16 cellular contexts compared by ENCODE assay signal in genomic region chr20:11882651-11883050, GRCh38.
"Had no signal": no experiment of that assay in that cellular context is flagged by ENCODE, and none has a peak within 500 bp of the region (broad histone marks: within the 10 kb centered on the region; RNA-seq: fewer than 3 reads in every experiment).

No MANE protein-coding gene starts in this region.

- H3K4me1 ChIP-seq: psoas muscle, spleen, tibial artery, upper lobe of left lung, uterus had no signal

- H3K27ac ChIP-seq: psoas muscle, spleen, tibial artery, upper lobe of left lung, uterus had no signal

- FAIRE-seq: endothelial cell of umbilical vein had no signal

- DNase-seq: immature natural killer cell; mesendoderm; naive B cell; occipital lobe; psoas muscle; retina; spleen; stimulated activated CD4-positive, alpha-beta T cell treated with anti-CD3 and anti-CD28 coated beads, Interleukin-15, amount 100 ng/mL, for 24 hours; stimulated activated CD4-positive, alpha-beta T cell treated with anti-CD3 and anti-CD28 coated beads, Interleukin-1b, Interleukin-23, amount 100 ng/mL, for 48 hours; stimulated activated CD4-positive, alpha-beta T cell treated with anti-CD3 and anti-CD28 coated beads, Interleukin-4, amount 100 ng/mL, for 24 hours; tibial artery; uterus had no signal

- H3K9me3 ChIP-seq: psoas muscle, tibial artery, upper lobe of left lung, uterus had no signal

- H3K4me3 ChIP-seq: psoas muscle, spleen, tibial artery, upper lobe of left lung, uterus had no signal

- H3K27me3 ChIP-seq: spleen, tibial artery, upper lobe of left lung, uterus had no signal

- ATAC-seq: psoas muscle; sciatic nerve; stimulated activated memory B cell treated with anti-CD40 and anti-IgM and Interleukin-4, amounts not matched to agents 10 μg/mL and 1 μg/mL and 100 μg/mL, for 72 hours had no signal

- H3K36me3 ChIP-seq: spleen, tibial artery, upper lobe of left lung, uterus had no signal
